ENCODE assay signal across 17 cellular contexts in the genomic region with DNA sequence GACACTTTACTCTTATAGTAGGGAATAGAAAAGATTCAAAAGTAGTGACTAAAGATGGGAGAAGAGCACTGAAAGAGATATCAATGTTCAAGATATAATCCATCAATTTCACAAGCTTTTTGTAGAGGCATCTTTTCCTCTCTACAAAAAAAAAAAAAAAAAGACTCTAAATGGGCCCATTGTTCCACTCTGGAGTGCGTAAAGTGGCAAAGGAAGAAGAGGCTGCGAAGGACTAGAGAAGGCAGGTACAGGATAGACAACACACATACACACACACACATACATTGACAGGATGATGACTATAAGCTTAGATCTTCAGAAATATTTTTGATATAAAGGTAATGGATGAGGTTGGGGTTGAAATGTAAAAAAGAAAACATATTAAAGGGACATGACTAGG.
"Had no signal": no experiment of that assay in that cellular context is flagged by ENCODE, and none has a peak within 500 bp of the region (broad histone marks: within the 10 kb centered on the region; RNA-seq: fewer than 3 reads in every experiment).

No MANE protein-coding gene starts in this region.

- H3K9me3 Mint-ChIP-seq: activated B cell treated with CpG ODN at 0.5 μM for 24 hours; activated T-cell treated with anti-CD3 and anti-CD28 coated beads, Interleukin-2, amount 50 U/mL, for 4 hours; stimulated activated effector memory CD8-positive, alpha-beta T cell treated with anti-CD3 and anti-CD28 coated beads, Interleukin-12 subunit alpha, Interleukin-12 subunit beta, amount 100 ng/mL, for 72 hours had no signal

- H3K36me3 ChIP-seq: cardiac muscle cell, esophagus muscularis mucosa, left lung, tibial nerve, vagina had no signal

- H3K4me1 ChIP-seq: esophagus muscularis mucosa, parathyroid adenoma, vagina had no signal

- H3K4me3 Mint-ChIP-seq: activated B cell treated with CpG ODN at 0.5 μM for 24 hours; activated CD4-positive, alpha-beta T cell treated with anti-CD3 and anti-CD28 coated beads, Interleukin-2, amount 10 ng/mL, durations not matched to agents 7 days and 5 days; activated T-cell treated with anti-CD3 and anti-CD28 coated beads, Interleukin-2, amount 50 U/mL, for 4 hours; stimulated activated effector memory CD8-positive, alpha-beta T cell treated with anti-CD3 and anti-CD28 coated beads, Interleukin-12 subunit alpha, Interleukin-12 subunit beta, amount 100 ng/mL, for 72 hours had no signal

- H3K27me3 Mint-ChIP-seq: activated B cell treated with CpG ODN at 0.5 μM for 24 hours; activated CD4-positive, alpha-beta T cell treated with anti-CD3 and anti-CD28 coated beads, Interleukin-2, amount 10 ng/mL, durations not matched to agents 7 days and 5 days; naive B cell had no signal

- H3K27ac Mint-ChIP-seq: activated B cell treated with CpG ODN at 0.5 μM for 24 hours; activated CD4-positive, alpha-beta T cell treated with anti-CD3 and anti-CD28 coated beads, Interleukin-2, amount 10 ng/mL, durations not matched to agents 7 days and 5 days had no signal

- H3K79me2 ChIP-seq: parathyroid adenoma had no signal

- H2AFZ ChIP-seq: parathyroid adenoma had no signal

- ATAC-seq: activated T-cell treated with anti-CD3 and anti-CD28 coated beads, Interleukin-2, amount 50 U/mL, for 4 hours; left lung; stimulated activated effector memory CD8-positive, alpha-beta T cell treated with anti-CD3 and anti-CD28 coated beads, Interleukin-12 subunit alpha, Interleukin-12 subunit beta, amount 100 ng/mL, for 72 hours had no signal

- H3K27me3 ChIP-seq: cardiac muscle cell, esophagus muscularis mucosa, left lung, tibial nerve, vagina had no signal

- H3K27ac ChIP-seq: cardiac muscle cell, esophagus muscularis mucosa, left lung, parathyroid adenoma, tibial nerve, vagina had no signal

- DNase-seq: activated B cell treated with CpG ODN at 0.5 μM for 24 hours; activated CD4-positive, alpha-beta T cell treated with anti-CD3 and anti-CD28 coated beads, Interleukin-2, amount 10 ng/mL, durations not matched to agents 7 days and 5 days; activated T-cell treated with anti-CD3 and anti-CD28 coated beads, Interleukin-2, amount 50 U/mL, for 4 hours; hypothalamus; kidney; left lung; mammary epithelial cell; naive B cell; retina; substantia nigra; T-helper 2 cell had no signal

- H3K4me3 ChIP-seq: cardiac muscle cell, esophagus muscularis mucosa, left lung, tibial nerve, vagina had no signal
